15 cellular contexts compared by ENCODE assay signal in genomic region chr7:27046854-27047549, GRCh38. TPM values are rescaled to one million over a fixed set of nuclear protein-coding genes. Genes with fewer than 3 reads are reported as not detected.
DNase-seq lines count a peak whose midpoint lies in the region; ATAC-seq, FAIRE-seq and TF ChIP-seq lines count a peak whose summit lies in the region.
"Had no signal": no experiment of that assay in that cellular context is flagged by ENCODE, and none has a peak within 500 bp of the region (broad histone marks: within the 10 kb centered on the region; RNA-seq: fewer than 3 reads in every experiment).

No MANE protein-coding gene starts in this region.

- no peak overlapping the region for H3K27ac Mint-ChIP-seq in naive thymus-derived CD4-positive, alpha-beta T cell
- H3K27ac Mint-ChIP-seq: activated CD4-positive, alpha-beta memory T cell treated with anti-CD3 and anti-CD28 coated beads for 36 hours had no signal

- no peak overlapping the region for H3K9ac ChIP-seq in K562 (ENCODE audit: insufficient read depth in 1 of 2, low read depth in 2 of 2, low read length in 2 of 2)

- H3K4me1 Mint-ChIP-seq in naive thymus-derived CD4-positive, alpha-beta T cell: no peaks in the 10 kb centered on the region

- no peaks in the 10 kb centered on the region for H3K9me1 ChIP-seq in K562 (ENCODE audit: control insufficient read depth, insufficient read depth, low read length)

- BruUV-seq in K562 (replicated peaks; lab: Mats Ljungman, UMichigan): no TSS peak

- DNase-seq in NB4 (ENCODE audit: low read depth) (peak; percentile 55), K562 (ENCODE audit: extremely low read depth in 1 of 4, low spot score in 3 of 4) (no peak), T-helper 9 cell (no peak), COR-L47 (lab: John Stamatoyannopoulos, UW) (no peak), GM10266 (ENCODE audit: extremely low spot score) (no peak), tibial artery (no peak)
- no peak for DNase-seq in naive thymus-derived CD4-positive, alpha-beta T cell
- DNase-seq: activated CD4-positive, alpha-beta memory T cell treated with anti-CD3 and anti-CD28 coated beads for 36 hours; activated naive CD4-positive, alpha-beta T cell treated with Interleukin-2 at 50 U/mL for 16 hours; cortex of kidney; DND-41; head of caudate nucleus; NCI-H2171; stimulated activated naive CD8-positive, alpha-beta T cell treated with anti-CD3 and anti-CD28 coated beads, Interleukin-15, Interleukin-2, amounts not matched to agents 100 U/mL and 50 U/mL, for 24 hours had no signal

- H3K9me3 ChIP-seq in K562 (replicated peaks; ENCODE audit: control insufficient read depth, insufficient read depth, low read depth, low read length): no peaks in the 10 kb centered on the region
- no peaks in the 10 kb centered on the region for H3K9me3 ChIP-seq in naive thymus-derived CD4-positive, alpha-beta T cell (ENCODE audit: control insufficient read depth in 2 of 3, low read length in 3 of 3)
- H3K9me3 ChIP-seq in tibial artery: no peaks in the 10 kb centered on the region

- no peaks in the 10 kb centered on the region for H3K4me1 ChIP-seq in K562 (replicated peaks in 1 of 2; ENCODE audit: control insufficient read depth in 2 of 2, insufficient read depth in 2 of 2, low read length in 2 of 2)
- H3K4me1 ChIP-seq in naive thymus-derived CD4-positive, alpha-beta T cell (ENCODE audit: control insufficient read depth in 2 of 2, insufficient read depth in 2 of 2, low read length in 2 of 2): no peaks in the 10 kb centered on the region
- no peaks in the 10 kb centered on the region for H3K4me1 ChIP-seq in tibial artery

- H3K4me2 ChIP-seq in K562 (ENCODE audit: insufficient read depth, low read length): no peak overlapping the region

- POLR2A ChIA-PET in K562 (lab: Yijun Ruan, JAX): no interaction called here
- POLR2A ChIA-PET in naive thymus-derived CD4-positive, alpha-beta T cell (lab: Charles Lee): no interaction called here

- no peaks in the 10 kb centered on the region for H4K20me1 ChIP-seq in K562 (replicated peaks; ENCODE audit: control insufficient read depth, insufficient read depth, low read length)

- no peak overlapping the region for H3K4me3 ChIP-seq in NB4 (ENCODE audit: low read depth, low read length)
- no peak overlapping the region for H3K4me3 ChIP-seq in K562
- H3K4me3 ChIP-seq in naive thymus-derived CD4-positive, alpha-beta T cell (ENCODE audit: low read length): no peak overlapping the region
- H3K4me3 ChIP-seq in tibial artery: no peak overlapping the region

- peaks cover 4 to 15% (median 12%) of the 10 kb centered on the region in 5 donors for H3K27me3 Mint-ChIP-seq in naive thymus-derived CD4-positive, alpha-beta T cell

- in situ Hi-C loops in K562 (cut with MboI): no loop called here

- H3K36me3 Mint-ChIP-seq in naive thymus-derived CD4-positive, alpha-beta T cell: peaks cover 0 to 4% (median 0%) of the 10 kb centered on the region in 5 donors
- H3K36me3 Mint-ChIP-seq: activated CD4-positive, alpha-beta memory T cell treated with anti-CD3 and anti-CD28 coated beads for 36 hours had no signal

- H3K27me3 ChIP-seq in K562 (ENCODE audit: control insufficient read depth in 2 of 2, insufficient read depth in 2 of 2, low read length in 2 of 2) (peaks cover 0 to 6% of the 10 kb centered on the region in 2 experiments; a peak in 2 of 5 replicates), tibial artery (no peaks in the 10 kb centered on the region)
- no peaks in the 10 kb centered on the region for H3K27me3 ChIP-seq in naive thymus-derived CD4-positive, alpha-beta T cell (ENCODE audit: control insufficient read depth in 2 of 2, insufficient read depth in 2 of 2, low read length in 2 of 2)

- 0% methylated on average over 6 of the region's 7 CpGs for WGBS in K562 (ENCODE audit: insufficient coverage, low coverage, missing lambda C conversion rate)

- H3K79me2 ChIP-seq in K562 (ENCODE audit: control insufficient read depth, insufficient read depth, low read length): no peaks in the 10 kb centered on the region

- TF ChIP-seq CTCF in NB4 (IDR thresholded peaks at IDR 0.05; ENCODE audit: low read depth, low read length) (no peak), K562 (IDR thresholded peaks at IDR 0.05 in 2 of 3, conservative IDR thresholded peaks at IDR 0.05 in 1 of 3; ENCODE audit: insufficient read depth in 2 of 3, low read depth in 1 of 3, low read length in 3 of 3) (no peak), GM10266 (IDR thresholded peaks at IDR 0.05; ENCODE audit: control insufficient read depth, insufficient read depth, low read depth, missing control alignments) (no peak), tibial artery (IDR thresholded peaks at IDR 0.05) (no peak)

- intact Hi-C loops in K562 (cut with micrococcal nuclease): no loop called here
- intact Hi-C loops in naive thymus-derived CD4-positive, alpha-beta T cell (cut with micrococcal nuclease): no loop called here
- intact Hi-C loops in tibial artery (cut with DNase I; ENCODE audit: low total_unique reads): no loop called here

- no peak for ATAC-seq in K562
- ATAC-seq in naive thymus-derived CD4-positive, alpha-beta T cell: peak; percentile 49
- ATAC-seq: stimulated activated naive CD8-positive, alpha-beta T cell treated with anti-CD3 and anti-CD28 coated beads, Interleukin-15, Interleukin-2, amounts not matched to agents 100 U/mL and 50 U/mL, for 24 hours had no signal

- H3K36me3 ChIP-seq in K562 (ENCODE audit: control insufficient read depth, insufficient read depth, low read length) (no peaks in the 10 kb centered on the region), tibial artery (no peaks in the 10 kb centered on the region)
- no peaks in the 10 kb centered on the region for H3K36me3 ChIP-seq in naive thymus-derived CD4-positive, alpha-beta T cell (ENCODE audit: control insufficient read depth in 2 of 3, insufficient read depth in 3 of 3, low read length in 3 of 3)

- CTCF ChIA-PET in K562 (lab: Yijun Ruan, JAX; ENCODE audit: low intra/inter-chr PET ratio): no interaction called here
- CTCF ChIA-PET in naive thymus-derived CD4-positive, alpha-beta T cell (lab: Charles Lee): no interaction called here

- FAIRE-seq in G401.6 (lab: Jason Lieb, UNC) (peak; percentile 60), K562 (lab: Jason Lieb, UNC) (no peak)

- peaks cover 0 to 5% (median 0%) of the 10 kb centered on the region in 11 donors for H3K9me3 Mint-ChIP-seq in naive thymus-derived CD4-positive, alpha-beta T cell
- H3K9me3 Mint-ChIP-seq: activated CD4-positive, alpha-beta memory T cell treated with anti-CD3 and anti-CD28 coated beads for 36 hours had no signal

- no peak for TF ChIP-seq RAD21 in K562 (CRISPR knock-in tag; conservative IDR thresholded peaks at IDR 0.05 in 1 of 2, IDR thresholded peaks at IDR 0.05 in 1 of 2)

- no peak overlapping the region for H2AFZ ChIP-seq in K562 (ENCODE audit: low read depth, low read length)

- H3K4me3 Mint-ChIP-seq in naive thymus-derived CD4-positive, alpha-beta T cell: no peak overlapping the region
- H3K4me3 Mint-ChIP-seq: activated CD4-positive, alpha-beta memory T cell treated with anti-CD3 and anti-CD28 coated beads for 36 hours had no signal

- H3K27ac ChIP-seq in K562 (ENCODE audit: extremely low read depth, low read depth, low read length) (no peak overlapping the region), tibial artery (no peak overlapping the region)
- H3K27ac ChIP-seq in naive thymus-derived CD4-positive, alpha-beta T cell (ENCODE audit: low read depth, low read length): no peak overlapping the region

- no peak for TF ChIP-seq POLR2A in NB4 (IDR thresholded peaks at IDR 0.05; ENCODE audit: extremely low read depth, insufficient read length)
- no peak for TF ChIP-seq POLR2A in K562 (conservative IDR thresholded peaks at IDR 0.05)

- TF ChIP-seq EP300 in K562 (IDR thresholded peaks at IDR 0.05; ENCODE audit: low read length): no peak

RNA-seq across cellular contexts. Expression of gene HOXA1, which starts 48.8 kb away (rescaled TPM):
- total RNA-seq in K562 (2011; cell fraction: chromatin; rRNA removed; ENCODE audit: low replicate concordance): 0.16 TPM in 1 of 2 replicates, not detected in the other
- 0.13 TPM in 1 of 2 replicates, not detected in the other for total RNA-seq in K562 (2011; cell fraction: nucleolus; rRNA removed)
- total RNA-seq in K562 (2011; cell fraction: nucleoplasm; rRNA removed): not detected in 2 replicates
- total RNA-seq in K562 (2014; rRNA removed) (0.09 TPM in 1 of 2 replicates, not detected in the other), K562 (2014; rRNA removed; fragmentation: Illumina TruSeq; extraction: Trizol) (not detected in 2 replicates), K562 (2015; rRNA removed; fragmentation: Illumina TruSeq; extraction: Trizol) (not detected in 2 replicates), K562 (2021) (not detected in 2 replicates)
- polyA plus RNA-seq in K562 (2011; rRNA removed) (0.63 TPM in 1 of 2 replicates, not detected in the other), K562 (2014; fragmentation: Illumina TruSeq; extraction: Trizol) (0.07 TPM in 1 of 2 replicates, not detected in the other), K562 (2014; fragmentation: Nextera tagmentation; extraction: Ambion mirVana) (under 1 TPM in 1 of 2 experiments, not detected in 1; 0.03 TPM), K562 (2014; rRNA removed) (0.09 TPM in 1 of 2 replicates, not detected in the other)
- 0.79 TPM in 1 of 2 replicates, not detected in the other for polyA plus RNA-seq in K562 (2011; cell fraction: cytosol; rRNA removed)
- polyA plus RNA-seq in K562 (2011; cell fraction: nucleus; rRNA removed): 1.3 TPM in 1 of 2 replicates, not detected in the other
- not detected in 2 replicates for polyA plus RNA-seq in K562 (2012)
- polyA minus RNA-seq in K562 (2011; rRNA and poly(A)+ RNA removed): 0.56 TPM in 1 of 2 replicates, not detected in the other
- 0.57 TPM in 1 of 2 replicates, not detected in the other for polyA minus RNA-seq in K562 (2011; cell fraction: cytosol; rRNA and poly(A)+ RNA removed)
- polyA minus RNA-seq in K562 (2011; cell fraction: nucleus; rRNA and poly(A)+ RNA removed): 0.54 TPM in 1 of 2 replicates, not detected in the other
- 1 to 10 TPM in 1 of 5 experiments, under 1 TPM in 3, not detected in 1; 0.10 to 1.1 (median 0.41) TPM for total RNA-seq in naive thymus-derived CD4-positive, alpha-beta T cell
- under 1 TPM; 0.09 to 0.18 TPM for polyA plus RNA-seq in naive thymus-derived CD4-positive, alpha-beta T cell

RNA-seq across cellular contexts. Expression of gene HOXA2, which starts 55.5 kb away (rescaled TPM):
- total RNA-seq in K562 (2011; cell fraction: chromatin; rRNA removed; ENCODE audit: low replicate concordance): not detected in 2 replicates
- not detected in 2 replicates for total RNA-seq in K562 (2011; cell fraction: nucleolus; rRNA removed)
- not detected in 2 replicates for total RNA-seq in K562 (2011; cell fraction: nucleoplasm; rRNA removed)
- total RNA-seq in K562 (2014; rRNA removed) (not detected in 2 replicates), K562 (2014; rRNA removed; fragmentation: Illumina TruSeq; extraction: Trizol) (not detected in 2 replicates), K562 (2015; rRNA removed; fragmentation: Illumina TruSeq; extraction: Trizol) (not detected in 2 replicates), K562 (2021) (not detected in 2 replicates)
- polyA plus RNA-seq in K562 (2011; rRNA removed) (0.04 TPM in 1 of 2 replicates, not detected in the other), K562 (2014; fragmentation: Illumina TruSeq; extraction: Trizol) (not detected in 2 replicates), K562 (2014; fragmentation: Nextera tagmentation; extraction: Ambion mirVana) (not detected), K562 (2014; rRNA removed) (not detected in 2 replicates)
- polyA plus RNA-seq in K562 (2011; cell fraction: cytosol; rRNA removed): not detected in 2 replicates
- polyA plus RNA-seq in K562 (2011; cell fraction: nucleus; rRNA removed): 0.37 TPM in 1 of 2 replicates, not detected in the other
- polyA plus RNA-seq in K562 (2012): not detected in 2 replicates
- polyA minus RNA-seq in K562 (2011; rRNA and poly(A)+ RNA removed): not detected in 2 replicates
- not detected in 2 replicates for polyA minus RNA-seq in K562 (2011; cell fraction: cytosol; rRNA and poly(A)+ RNA removed)
- not detected in 2 replicates for polyA minus RNA-seq in K562 (2011; cell fraction: nucleus; rRNA and poly(A)+ RNA removed)
- not detected for total RNA-seq in naive thymus-derived CD4-positive, alpha-beta T cell
- polyA plus RNA-seq in naive thymus-derived CD4-positive, alpha-beta T cell: not detected
- total RNA-seq: activated CD4-positive, alpha-beta memory T cell treated with anti-CD3 and anti-CD28 coated beads for 36 hours had no signal
